In the genomic region with DNA sequence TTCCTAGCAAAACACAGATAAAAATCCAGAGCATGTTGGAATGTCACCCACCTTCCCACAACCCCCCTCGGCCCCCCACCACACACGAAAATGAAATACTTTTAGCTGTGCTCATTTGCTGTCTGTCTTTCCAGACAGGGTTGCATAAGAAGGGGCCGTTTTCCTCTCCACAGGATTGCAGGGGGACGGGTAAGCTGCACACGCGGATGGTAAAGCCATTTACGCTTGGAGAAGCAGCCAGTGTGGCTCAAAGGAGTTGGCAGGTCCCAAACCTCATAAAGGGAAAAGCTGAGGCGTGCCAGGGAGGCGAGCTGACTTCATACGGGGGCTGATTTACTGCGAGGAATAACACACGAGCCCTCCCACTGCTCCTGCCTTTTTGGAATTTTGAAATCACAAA, we compare ENCODE assay signal across 11 cellular contexts. TPM values are rescaled to one million over a fixed set of nuclear protein-coding genes. Genes with fewer than 3 reads are reported as not detected.
DNase-seq lines count a peak whose midpoint lies in the region; ATAC-seq and TF ChIP-seq lines count a peak whose summit lies in the region.
"Had no signal": no experiment of that assay in that cellular context is flagged by ENCODE, and none has a peak within 500 bp of the region (broad histone marks: within the 10 kb centered on the region; RNA-seq: fewer than 3 reads in every experiment).

No MANE protein-coding gene starts in this region.

- TF ChIP-seq CTCF in osteocyte (IDR thresholded peaks at IDR 0.05): no peak
- TF ChIP-seq CTCF in GM20000 (IDR thresholded peaks at IDR 0.05; ENCODE audit: extremely low read depth, missing control alignments): no peak

- no peak for DNase-seq in Right ventricle myocardium inferior (ENCODE audit: missing footprints)
- no peak for DNase-seq in cardiac septum (ENCODE audit: low spot score)
- DNase-seq in head of caudate nucleus: peak in 28 of 42 donors; percentile 8 to 75 (median 30)
- peak; percentile 77 for DNase-seq in osteocyte (ENCODE audit: extremely low spot score, unreplicated experiment)
- DNase-seq in hepatic stellate cell (ENCODE audit: low spot score): no peak
- no peak for DNase-seq in GM20000 (ENCODE audit: low spot score)
- DNase-seq: stimulated activated naive CD4-positive, alpha-beta T cell treated with Interleukin-2 at 50 U/mL for 16 hours had no signal

- H3K27me3 Mint-ChIP-seq in osteocyte (ENCODE audit: unreplicated experiment): no peaks in the 10 kb centered on the region

- ATAC-seq in Right ventricle myocardium inferior (peak; percentile 76), GM19035 (IDR thresholded peaks at IDR 0.05; ENCODE audit: unreplicated experiment) (no peak), HG02885 (IDR thresholded peaks at IDR 0.05; ENCODE audit: poor library complexity, unreplicated experiment) (no peak)
- ATAC-seq: A549 had no signal

- H3K9me3 Mint-ChIP-seq in osteocyte (ENCODE audit: unreplicated experiment): no peaks in the 10 kb centered on the region

- H3K36me3 Mint-ChIP-seq in osteocyte (ENCODE audit: unreplicated experiment): no peaks in the 10 kb centered on the region
- H3K36me3 Mint-ChIP-seq: activated naive CD8-positive, alpha-beta T cell had no signal

- no peak overlapping the region for H3K4me3 Mint-ChIP-seq in osteocyte (ENCODE audit: unreplicated experiment)
- H3K4me3 Mint-ChIP-seq: activated naive CD8-positive, alpha-beta T cell had no signal

- H3K27ac Mint-ChIP-seq in osteocyte (ENCODE audit: unreplicated experiment): peak overlapping the region; percentile 94
- H3K27ac Mint-ChIP-seq: activated naive CD8-positive, alpha-beta T cell had no signal

- intact Hi-C loops in Right ventricle myocardium inferior (cut with DNase I) (no loop called here), cardiac septum (cut with DNase I) (no loop called here), head of caudate nucleus (cut with DNase I) (no loop called here)

- peaks cover 50% of the 10 kb centered on the region for H3K4me1 Mint-ChIP-seq in osteocyte (ENCODE audit: unreplicated experiment)

RNA-seq across cellular contexts. Expression of a gene that starts 47.4 kb away (rescaled TPM):
- total RNA-seq in Right ventricle myocardium inferior: 32.6 TPM
- 9.3 TPM for total RNA-seq in cardiac septum
- total RNA-seq in osteocyte: 1,149 and 1,161 TPM in 2 replicates

Comparison
In these comparisons a context has a peak if more than half of its experiments do, and no peak if none do; other contexts are left out.
1. DNase-seq: peak in head of caudate nucleus (28 of 42) and osteocyte (single experiment); none in Right ventricle myocardium inferior (single experiment), cardiac septum (single experiment), hepatic stellate cell (single experiment) and GM20000 (single experiment).
2. RNA of a gene that starts 47.4 kb away (total RNA-seq): 1,149 to 1,161 TPM in osteocyte; 32.6 TPM in Right ventricle myocardium inferior (single experiment) and 9.3 TPM in cardiac septum (single experiment); every median in the first group is over 10 times any median in the second.